ENCODE assay signal across 1 cellular context in the genomic region with DNA sequence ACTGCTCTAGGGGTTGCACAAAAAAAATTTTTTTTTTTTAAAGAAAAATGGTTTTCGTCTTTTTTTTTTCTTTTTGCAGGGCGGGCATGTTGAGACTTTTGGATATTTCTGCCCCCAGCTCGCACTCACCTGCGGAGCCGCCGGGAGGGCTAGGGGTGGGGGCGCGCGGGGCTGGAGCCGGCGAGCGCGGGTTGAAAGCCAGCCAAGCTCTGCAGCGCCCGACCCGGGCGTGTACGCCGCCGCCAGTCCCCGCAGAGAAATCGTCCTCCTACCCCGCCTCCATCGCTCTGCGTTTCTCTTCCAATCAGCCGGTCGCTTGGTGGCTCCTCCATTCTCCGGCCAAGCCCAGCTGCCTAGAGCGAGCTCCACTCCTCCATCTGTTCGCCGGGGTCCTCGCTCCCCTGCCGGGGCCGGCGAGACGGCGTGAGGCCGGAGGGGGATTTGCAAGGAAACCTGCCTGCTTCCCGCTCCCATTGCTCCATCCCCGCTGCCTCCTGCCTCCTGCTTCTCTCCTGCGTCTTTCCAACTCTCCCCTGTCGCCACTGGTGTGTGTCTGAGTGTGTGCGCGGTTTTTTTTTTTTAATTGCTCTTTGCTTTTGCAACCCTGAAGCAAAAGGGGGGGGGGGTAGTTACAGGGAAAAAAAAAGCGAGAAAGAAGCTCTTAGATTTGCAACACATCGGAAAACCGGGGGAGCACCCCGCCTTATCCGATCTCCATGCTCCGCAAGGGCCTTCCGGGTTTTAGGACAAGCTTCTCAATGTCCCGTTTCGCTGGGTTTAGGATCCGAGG.
TF ChIP-seq lines count a peak whose summit lies in the region.

No MANE protein-coding gene starts in this region.

TF ChIP-seq in Ishikawa, 13 proteins besides CTCF, POLR2A, EP300 and RAD21 (continued from another document):
- TF ChIP-seq, protein P1, sequence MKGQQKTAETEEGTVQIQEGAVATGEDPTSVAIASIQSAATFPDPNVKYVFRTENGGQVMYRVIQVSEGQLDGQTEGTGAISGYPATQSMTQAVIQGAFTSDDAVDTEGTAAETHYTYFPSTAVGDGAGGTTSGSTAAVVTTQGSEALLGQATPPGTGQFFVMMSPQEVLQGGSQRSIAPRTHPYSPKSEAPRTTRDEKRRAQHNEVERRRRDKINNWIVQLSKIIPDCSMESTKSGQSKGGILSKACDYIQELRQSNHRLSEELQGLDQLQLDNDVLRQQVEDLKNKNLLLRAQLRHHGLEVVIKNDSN (IDR thresholded peaks at IDR 0.05), result no peak
- 0 out of 2 replicates have a peak, but pooled peaks have one; percentile 43 for TF ChIP-seq ZBTB7A (IDR thresholded peaks at IDR 0.05; ENCODE audit: low read depth)
- peak; percentile 32 for TF ChIP-seq NFIC (IDR thresholded peaks at IDR 0.05)
- TF ChIP-seq YY1 (IDR thresholded peaks at IDR 0.05; ENCODE audit: low read depth), result 0 out of 2 replicates have a peak, but pooled peaks have one; percentile 30
- TF ChIP-seq TEAD4 (IDR thresholded peaks at IDR 0.05), result 0 out of 2 replicates have a peak, but pooled peaks have one; percentile 18
